9 cellular contexts compared by ENCODE assay signal in genomic region chr6:157220485-157220884, GRCh38.
A peak's percentile ranks its signal among the peaks of the same experiment; 100 is the strongest.
DNase-seq lines count a peak whose midpoint lies in the region; ATAC-seq, FAIRE-seq and TF ChIP-seq lines count a peak whose summit lies in the region.
"Had no signal": no experiment of that assay in that cellular context is flagged by ENCODE, and none has a peak within 500 bp of the region (broad histone marks: within the 10 kb centered on the region; RNA-seq: fewer than 3 reads in every experiment).

No MANE protein-coding gene starts in this region.

- DNase-seq in AG04450 (ENCODE audit: low read depth, low spot score): no peak
- DNase-seq in K562 (ENCODE audit: extremely low read depth in 1 of 4, low spot score in 3 of 4): no peak
- DNase-seq in effector CD8-positive, alpha-beta T cell (lab: John Stamatoyannopoulos, UW): no peak
- DNase-seq in NCI-H524 (lab: John Stamatoyannopoulos, UW): no peak
- DNase-seq in DMS79 treated with DMSO at 0.1 percent for 48 hours (lab: John Stamatoyannopoulos, UW): no peak
- DNase-seq in GM19239 (ENCODE audit: insufficient read length, low spot score): no peak

- H3K79me2 ChIP-seq in KMS-11 (ENCODE audit: insufficient read depth, low read depth) (no peaks in the 10 kb centered on the region), K562 (ENCODE audit: control insufficient read depth, insufficient read depth, low read length) (no peaks in the 10 kb centered on the region)

- no peak for TF ChIP-seq EP300 in K562 (IDR thresholded peaks at IDR 0.05; ENCODE audit: low read length)

- peaks cover 7% of the 10 kb centered on the region for H3K4me1 ChIP-seq in KMS-11 (ENCODE audit: low read depth, poor library complexity, severe bottlenecking)
- H3K4me1 ChIP-seq in K562 (replicated peaks in 1 of 2; ENCODE audit: control insufficient read depth in 2 of 2, insufficient read depth in 2 of 2, low read length in 2 of 2): peaks cover 10 to 57% of the 10 kb centered on the region in 2 experiments
- H3K4me1 ChIP-seq in mononuclear cell (ENCODE audit: insufficient read depth, low read length): peaks cover 35% of the 10 kb centered on the region

- no peak for ATAC-seq in K562

- H3K4me2 ChIP-seq in KMS-11 (peak overlapping the region; percentile 100), K562 (ENCODE audit: insufficient read depth, low read length) (peak overlapping the region; percentile 70)

- POLR2A ChIA-PET in AG04450 (lab: Yijun Ruan, JAX): no interaction called here
- POLR2A ChIA-PET in K562 (lab: Yijun Ruan, JAX): interaction anchor here (0.6 kb wide), 1 partner anchor 638 kb away, joined by 4 read pairs; no protein-coding TSS in a partner anchor

- in situ Hi-C loops in K562 (cut with MboI): no loop called here

- peak overlapping the region; percentile 54; the same call in 1 of the 2 replicates for H3K9ac ChIP-seq in KMS-11
- peak overlapping the region in 1 of 2 experiments; percentile 67; a peak in 2 of 4 replicates for H3K9ac ChIP-seq in K562 (ENCODE audit: insufficient read depth in 1 of 2, low read depth in 2 of 2, low read length in 2 of 2)

- TF ChIP-seq RAD21 in K562 (CRISPR knock-in tag; conservative IDR thresholded peaks at IDR 0.05 in 1 of 2, IDR thresholded peaks at IDR 0.05 in 1 of 2): no peak

- no peak overlapping the region for H3K27ac ChIP-seq in AG04450 (ENCODE audit: low read depth, low read length)
- H3K27ac ChIP-seq in KMS-11: no peak overlapping the region
- H3K27ac ChIP-seq in K562 (ENCODE audit: extremely low read depth, low read depth, low read length): peak overlapping the region; percentile 54; the same call in 2 of the 3 replicates

- intact Hi-C loops in K562 (cut with micrococcal nuclease): loop anchor here (2.0 kb wide), 1 partner anchor 54 kb away; no protein-coding TSS in a partner anchor

- H3K36me3 ChIP-seq in KMS-11 (ENCODE audit: insufficient read depth) (no peaks in the 10 kb centered on the region), K562 (ENCODE audit: control insufficient read depth, insufficient read depth, low read length) (no peaks in the 10 kb centered on the region)
- H3K36me3 ChIP-seq: pancreas had no signal

- peak overlapping the region; percentile 94 for H2AFZ ChIP-seq in KMS-11 (ENCODE audit: low read depth)
- H2AFZ ChIP-seq in K562 (ENCODE audit: low read depth, low read length): peak overlapping the region; percentile 100

- H4K20me1 ChIP-seq in KMS-11 (ENCODE audit: insufficient read depth): no peaks in the 10 kb centered on the region
- H4K20me1 ChIP-seq in K562 (replicated peaks; ENCODE audit: control insufficient read depth, insufficient read depth, low read length): no peaks in the 10 kb centered on the region

- CTCF ChIA-PET in AG04450 (lab: Charles Lee): interaction anchor here (0.6 kb wide), 1 partner anchor 1825 kb away, joined by 3 read pairs; no protein-coding TSS in a partner anchor
- CTCF ChIA-PET in K562 (lab: Yijun Ruan, JAX; ENCODE audit: low intra/inter-chr PET ratio): no interaction called here

- no TSS peak for BruUV-seq in K562 (replicated peaks; lab: Mats Ljungman, UMichigan)

- H3K9me3 ChIP-seq in AG04450 (ENCODE audit: control insufficient read depth, insufficient read depth, low read length) (no peaks in the 10 kb centered on the region; the same call in 1 of the 2 replicates), K562 (replicated peaks; ENCODE audit: control insufficient read depth, insufficient read depth, low read depth, low read length) (no peaks in the 10 kb centered on the region), mononuclear cell (ENCODE audit: low read depth, low read length) (no peaks in the 10 kb centered on the region)
- H3K9me3 ChIP-seq: pancreas had no signal

- TF ChIP-seq CTCF in AG04450 (IDR thresholded peaks at IDR 0.05; ENCODE audit: low read depth, low read length) (no peak), KMS-11 (conservative IDR thresholded peaks at IDR 0.05; ENCODE audit: low read depth, low read length) (no peak), K562 (IDR thresholded peaks at IDR 0.05 in 2 of 3, conservative IDR thresholded peaks at IDR 0.05 in 1 of 3; ENCODE audit: insufficient read depth in 2 of 3, low read depth in 1 of 3, low read length in 3 of 3) (no peak)

- WGBS in K562 (ENCODE audit: insufficient coverage, low coverage, missing lambda C conversion rate): 39% methylated on average over 1 of the region's 1 CpG

- H3K27me3 ChIP-seq in AG04450 (ENCODE audit: control insufficient read depth, insufficient read depth, low read length) (no peaks in the 10 kb centered on the region), KMS-11 (ENCODE audit: insufficient read depth, low read depth) (no peaks in the 10 kb centered on the region), K562 (ENCODE audit: control insufficient read depth in 2 of 2, insufficient read depth in 2 of 2, low read length in 2 of 2) (no peaks in the 10 kb centered on the region; a peak in 1 of 5 replicates), mononuclear cell (ENCODE audit: insufficient read depth, low read length) (no peaks in the 10 kb centered on the region)
- H3K27me3 ChIP-seq: pancreas had no signal

- no peak for TF ChIP-seq POLR2A in K562 (conservative IDR thresholded peaks at IDR 0.05)

- H3K4me3 ChIP-seq in AG04450 (ENCODE audit: low read depth, low read length): peak overlapping the region; percentile 61; the same call in 1 of the 2 replicates
- no peak overlapping the region for H3K4me3 ChIP-seq in KMS-11 (IDR thresholded peaks at IDR 0.05; ENCODE audit: insufficient read depth, low read depth, low read length)
- peak overlapping the region; percentile 31 for H3K4me3 ChIP-seq in K562
- H3K4me3 ChIP-seq in mononuclear cell (ENCODE audit: low read length): peak overlapping the region; percentile 40

- no peak for FAIRE-seq in K562 (lab: Jason Lieb, UNC)
- no peak for FAIRE-seq in GM19239 (lab: Jason Lieb, UNC)
- FAIRE-seq: pancreas had no signal

- no peaks in the 10 kb centered on the region for H3K9me1 ChIP-seq in K562 (ENCODE audit: control insufficient read depth, insufficient read depth, low read length)

TF ChIP-seq in K562, 482 proteins besides CTCF, POLR2A, EP300 and RAD21:
- TF ChIP-seq ZNF639 (CRISPR knock-in tag; conservative IDR thresholded peaks at IDR 0.05 in 1 of 2, IDR thresholded peaks at IDR 0.05 in 1 of 2): no peak
- no peak for TF ChIP-seq NFATC3 (IDR thresholded peaks at IDR 0.05)
- TF ChIP-seq NR2C1 (IDR thresholded peaks at IDR 0.05): 0 out of 2 replicates have a peak, but pooled peaks have one; percentile 11
- no peak for TF ChIP-seq NR2C1 (tag; IDR thresholded peaks at IDR 0.05)
- no peak for TF ChIP-seq HDAC8 (tag; IDR thresholded peaks at IDR 0.05)
